31 cellular contexts compared by ENCODE assay signal in genomic region chr6:98117072-98117471, GRCh38.
"Had no signal": no experiment of that assay in that cellular context is flagged by ENCODE, and none has a peak within 500 bp of the region (broad histone marks: within the 10 kb centered on the region; RNA-seq: fewer than 3 reads in every experiment).

No MANE protein-coding gene starts in this region.

- H3K27me3 Mint-ChIP-seq: activated CD4-positive, alpha-beta memory T cell treated with anti-CD3 and anti-CD28 coated beads for 36 hours; activated CD4-positive, alpha-beta T cell treated with anti-CD3 and anti-CD28 coated beads for 36 hours; activated CD4-positive, alpha-beta T cell treated with anti-CD3 and anti-CD28 coated beads, Interleukin-2, amount 10 ng/mL, durations not matched to agents 24 days and 14 days; activated CD8-positive, alpha-beta memory T cell treated with anti-CD3 and anti-CD28 coated beads, Interleukin-2, amount 10 ng/mL, durations not matched to agents 7 days and 5 days; activated naive CD8-positive, alpha-beta T cell; activated T-cell treated with anti-CD3 and anti-CD28 coated beads, Interleukin-2, amount 50 U/mL, for 24 hours; effector memory CD8-positive, alpha-beta T cell had no signal

- H3K27ac ChIP-seq: adrenal gland, body of pancreas, epithelial cell of prostate, esophagus squamous epithelium, gastroesophageal sphincter, WERI-Rb-1 had no signal

- H3K36me3 ChIP-seq: adrenal gland, esophagus squamous epithelium, gastroesophageal sphincter, WERI-Rb-1 had no signal

- H3K9me3 Mint-ChIP-seq: activated CD4-positive, alpha-beta memory T cell treated with anti-CD3 and anti-CD28 coated beads for 36 hours; activated CD4-positive, alpha-beta T cell treated with anti-CD3 and anti-CD28 coated beads, Interleukin-2, amount 10 ng/mL, durations not matched to agents 24 days and 14 days; activated T-cell treated with anti-CD3 and anti-CD28 coated beads, Interleukin-2, amount 50 U/mL, for 72 hours; T-helper 1 cell treated with Interleukin-12 subunit alpha and Interleukin-12 subunit beta and Interleukin-4 antibody, amounts not matched to agents 30 μg/mL and 1 μg/mL, for 36 hours had no signal

- H3K4me1 Mint-ChIP-seq: activated CD4-positive, alpha-beta T cell treated with anti-CD3 and anti-CD28 coated beads for 36 hours; activated CD4-positive, alpha-beta T cell treated with anti-CD3 and anti-CD28 coated beads, Interleukin-2, amount 10 ng/mL, durations not matched to agents 24 days and 14 days; activated CD8-positive, alpha-beta memory T cell treated with anti-CD3 and anti-CD28 coated beads, Interleukin-2, amount 10 ng/mL, durations not matched to agents 7 days and 5 days had no signal

- H3K4me1 ChIP-seq: adrenal gland, body of pancreas, esophagus squamous epithelium, gastroesophageal sphincter had no signal

- H3K4me3 Mint-ChIP-seq: activated CD4-positive, alpha-beta memory T cell treated with anti-CD3 and anti-CD28 coated beads for 36 hours; activated CD4-positive, alpha-beta T cell treated with anti-CD3 and anti-CD28 coated beads for 36 hours; activated CD4-positive, alpha-beta T cell treated with anti-CD3 and anti-CD28 coated beads, Interleukin-2, amount 10 ng/mL, durations not matched to agents 24 days and 14 days; activated CD8-positive, alpha-beta memory T cell treated with anti-CD3 and anti-CD28 coated beads, Interleukin-2, amount 10 ng/mL, durations not matched to agents 7 days and 5 days; activated CD8-positive, alpha-beta T cell treated with anti-CD3 and anti-CD28 coated beads, Interleukin-2, amount 10 ng/mL, durations not matched to agents 7 days and 5 days; activated naive CD8-positive, alpha-beta T cell; activated T-cell treated with anti-CD3 and anti-CD28 coated beads, Interleukin-2, amount 50 U/mL, for 24 hours; activated T-cell treated with anti-CD3 and anti-CD28 coated beads, Interleukin-2, amount 50 U/mL, for 72 hours; effector memory CD8-positive, alpha-beta T cell; T-helper 1 cell treated with Interleukin-12 subunit alpha and Interleukin-12 subunit beta and Interleukin-4 antibody, amounts not matched to agents 30 μg/mL and 1 μg/mL, for 36 hours had no signal

- H3K27ac Mint-ChIP-seq: activated CD4-positive, alpha-beta memory T cell treated with anti-CD3 and anti-CD28 coated beads for 36 hours; activated CD4-positive, alpha-beta T cell treated with anti-CD3 and anti-CD28 coated beads for 36 hours; activated CD4-positive, alpha-beta T cell treated with anti-CD3 and anti-CD28 coated beads, Interleukin-2, amount 10 ng/mL, durations not matched to agents 24 days and 14 days; activated CD8-positive, alpha-beta memory T cell treated with anti-CD3 and anti-CD28 coated beads, Interleukin-2, amount 10 ng/mL, durations not matched to agents 7 days and 5 days; activated CD8-positive, alpha-beta T cell treated with anti-CD3 and anti-CD28 coated beads, Interleukin-2, amount 10 ng/mL, durations not matched to agents 7 days and 5 days; activated naive CD8-positive, alpha-beta T cell; activated T-cell treated with anti-CD3 and anti-CD28 coated beads, Interleukin-2, amount 50 U/mL, for 24 hours; activated T-cell treated with anti-CD3 and anti-CD28 coated beads, Interleukin-2, amount 50 U/mL, for 72 hours; effector memory CD8-positive, alpha-beta T cell; T-helper 1 cell treated with Interleukin-12 subunit alpha and Interleukin-12 subunit beta and Interleukin-4 antibody, amounts not matched to agents 30 μg/mL and 1 μg/mL, for 36 hours had no signal

- H3K36me3 Mint-ChIP-seq: activated CD4-positive, alpha-beta memory T cell treated with anti-CD3 and anti-CD28 coated beads for 36 hours; activated CD8-positive, alpha-beta memory T cell treated with anti-CD3 and anti-CD28 coated beads, Interleukin-2, amount 10 ng/mL, durations not matched to agents 7 days and 5 days; activated naive CD8-positive, alpha-beta T cell had no signal

- DNase-seq: activated CD4-positive, alpha-beta memory T cell treated with anti-CD3 and anti-CD28 coated beads for 36 hours; activated CD4-positive, alpha-beta T cell treated with anti-CD3 and anti-CD28 coated beads for 36 hours; activated CD4-positive, alpha-beta T cell treated with anti-CD3 and anti-CD28 coated beads, Interleukin-2, amount 10 ng/mL, durations not matched to agents 24 days and 14 days; activated CD4-positive, CD25-positive, alpha-beta regulatory T cell; activated CD4-positive, CD25-positive, alpha-beta regulatory T cell treated with anti-CD3 and anti-CD28 coated beads, Interleukin-2, amount 50 U/mL, for 72 hours; activated CD8-positive, alpha-beta memory T cell treated with anti-CD3 and anti-CD28 coated beads, Interleukin-2, amount 10 ng/mL, durations not matched to agents 7 days and 5 days; activated CD8-positive, alpha-beta memory T cell treated with anti-CD3 and anti-CD28 coated beads, Interleukin-2, amount 50 U/mL, for 4 hours; activated CD8-positive, alpha-beta T cell treated with anti-CD3 and anti-CD28 coated beads, Interleukin-2, amount 10 ng/mL, durations not matched to agents 7 days and 5 days; activated effector memory CD4-positive, alpha-beta T cell treated with Interleukin-2 at 50 U/mL for 16 hours; activated gamma-delta T cell treated with Interleukin-2 at 50 U/mL for 16 hours; activated naive CD4-positive, alpha-beta T cell treated with anti-CD3 and anti-CD28 coated beads, Interleukin-2, amount 50 U/mL, for 16 hours; activated naive CD4-positive, alpha-beta T cell treated with Interleukin-2 at 50 U/mL for 16 hours; activated T-cell treated with anti-CD3 and anti-CD28 coated beads, Interleukin-2, amount 50 U/mL, for 24 hours; activated T-cell treated with anti-CD3 and anti-CD28 coated beads, Interleukin-2, amount 50 U/mL, for 72 hours; adrenal gland; amygdala; aorta; body of pancreas; caudate nucleus; cortex of kidney; dermis blood vessel endothelial cell; effector CD4-positive, alpha-beta T cell; effector memory CD8-positive, alpha-beta T cell; esophagus squamous epithelium; foreskin melanocyte; T1000; WERI-Rb-1 had no signal

- H3K4me3 ChIP-seq: adrenal gland, body of pancreas, esophagus squamous epithelium, gastroesophageal sphincter had no signal

- ATAC-seq: activated CD4-positive, alpha-beta T cell treated with anti-CD3 and anti-CD28 coated beads for 36 hours; activated CD8-positive, alpha-beta memory T cell treated with anti-CD3 and anti-CD28 coated beads, Interleukin-2, amount 10 ng/mL, durations not matched to agents 7 days and 5 days; activated CD8-positive, alpha-beta T cell treated with anti-CD3 and anti-CD28 coated beads, Interleukin-2, amount 10 ng/mL, durations not matched to agents 7 days and 5 days; activated T-cell treated with anti-CD3 and anti-CD28 coated beads, Interleukin-2, amount 50 U/mL, for 72 hours; body of pancreas; effector memory CD8-positive, alpha-beta T cell; gastroesophageal sphincter had no signal

- H3K27me3 ChIP-seq: adrenal gland, body of pancreas, esophagus squamous epithelium, gastroesophageal sphincter had no signal

- H3K9me3 ChIP-seq: adrenal gland, body of pancreas, esophagus squamous epithelium, gastroesophageal sphincter had no signal
